Comparison of ENCODE assay signal across 23 cellular contexts in genomic region chr3:60906283-60906682, GRCh38.
DNase-seq lines count a peak whose midpoint lies in the region; ATAC-seq, FAIRE-seq and TF ChIP-seq lines count a peak whose summit lies in the region.
"Had no signal": no experiment of that assay in that cellular context is flagged by ENCODE, and none has a peak within 500 bp of the region (broad histone marks: within the 10 kb centered on the region; RNA-seq: fewer than 3 reads in every experiment).

No MANE protein-coding gene starts in this region.

- H2BK20ac ChIP-seq in H9 (ENCODE audit: low read depth, low read length, poor library complexity, severe bottlenecking): no peak overlapping the region

- no peak overlapping the region for H3K18ac ChIP-seq in H9 (ENCODE audit: insufficient read length, low read depth, low read length)

- H3K27ac ChIP-seq in H9 (ENCODE audit: insufficient read length, low read depth, low read length) (no peak overlapping the region), endodermal cell (ENCODE audit: low read depth, low read length) (no peak overlapping the region)
- H3K27ac ChIP-seq: BLaER1 had no signal

- no peak overlapping the region for H2BK12ac ChIP-seq in H9 (ENCODE audit: insufficient read length, low read depth, low read length)

- FAIRE-seq in GM12891 (lab: Jason Lieb, UNC): peak; percentile 60
- FAIRE-seq: A204.1, D721Med, G401.6, GM12892, GM18507 had no signal

- no peak overlapping the region for H3T11ph ChIP-seq in H9 (ENCODE audit: low read length)

- intact Hi-C loops in activated T-helper 1 cell treated with anti-CD3 and anti-CD28 coated beads, Interleukin-12 subunit alpha, Interleukin-12 subunit beta, Interleukin-2, Interleukin-4 antibody, amounts not matched to agents 30 ng/mL and 10 ng/mL and 1 ng/mL, durations not matched to agents 14 hours and 24 hours and 36 hours (cut with micrococcal nuclease): no loop called here

- peak; percentile 49; the same call in 2 of the 3 replicates for TF ChIP-seq CTCF in H9 (conservative IDR thresholded peaks at IDR 0.05)
- peak; percentile 35 for TF ChIP-seq CTCF in endodermal cell (conservative IDR thresholded peaks at IDR 0.05)

- no CpG with 5 or more reads among the region's 5 CpGs for WGBS in H9 (ENCODE audit: extremely low coverage, insufficient read length, low lambda C conversion rate)
- 99 to 100% methylated on average over 1 to 5 of the region's 5 CpGs for WGBS in endodermal cell (ENCODE audit: insufficient coverage in 1 of 2, insufficient read length in 1 of 2), 2 experiments

- ATAC-seq in SK-N-SH treated with all-trans-retinoic acid at 6 μM for 48 hours: no peak
- ATAC-seq: CD8-positive, alpha-beta T cell had no signal

- no peaks in the 10 kb centered on the region for H3K4me1 ChIP-seq in H9 (ENCODE audit: insufficient read depth, low read length)
- no peaks in the 10 kb centered on the region for H3K4me1 ChIP-seq in endodermal cell (ENCODE audit: control insufficient read depth, insufficient read depth, low read length)
- H3K4me1 ChIP-seq: BE2C, Caco-2 had no signal

- H4K5ac ChIP-seq in H9 (ENCODE audit: insufficient read length, low read depth, low read length): no peak overlapping the region

- H2BK120ac ChIP-seq in H9 (ENCODE audit: low read depth, low read length, poor library complexity, severe bottlenecking): no peak overlapping the region

- H3K27me3 Mint-ChIP-seq in H9 (ENCODE audit: low read depth) (no peaks in the 10 kb centered on the region), endodermal cell (ENCODE audit: insufficient read depth) (no peaks in the 10 kb centered on the region)
- H3K27me3 Mint-ChIP-seq in activated T-helper 1 cell treated with anti-CD3 and anti-CD28 coated beads, Interleukin-12 subunit alpha, Interleukin-12 subunit beta, Interleukin-2, Interleukin-4 antibody, amounts not matched to agents 30 ng/mL and 10 ng/mL and 1 ng/mL, durations not matched to agents 14 hours and 24 hours and 36 hours (ENCODE audit: insufficient read depth): no peaks in the 10 kb centered on the region
- H3K27me3 Mint-ChIP-seq: CD4-positive, alpha-beta T cell had no signal

- H3K27ac Mint-ChIP-seq in H9 (no peak overlapping the region), endodermal cell (no peak overlapping the region)
- no peak overlapping the region for H3K27ac Mint-ChIP-seq in activated T-helper 1 cell treated with anti-CD3 and anti-CD28 coated beads, Interleukin-12 subunit alpha, Interleukin-12 subunit beta, Interleukin-2, Interleukin-4 antibody, amounts not matched to agents 30 ng/mL and 10 ng/mL and 1 ng/mL, durations not matched to agents 14 hours and 24 hours and 36 hours
- H3K27ac Mint-ChIP-seq: CD4-positive, alpha-beta T cell; CD8-positive, alpha-beta T cell had no signal

- no peaks in the 10 kb centered on the region for H3K79me1 ChIP-seq in H9 (ENCODE audit: insufficient read depth, low read depth, low read length, poor library complexity, severe bottlenecking)

- no peak overlapping the region for H2BK15ac ChIP-seq in H9 (ENCODE audit: low read depth, low read length)

- H2BK5ac ChIP-seq in H9 (ENCODE audit: insufficient read length, low read length): no peak overlapping the region

- H3K27me3 ChIP-seq in H9 (ENCODE audit: insufficient read depth, low read length) (no peaks in the 10 kb centered on the region), endodermal cell (ENCODE audit: control insufficient read depth, insufficient read depth, low read length, poor library complexity, severe bottlenecking) (no peaks in the 10 kb centered on the region)
- H3K27me3 ChIP-seq: BE2C, BLaER1 had no signal

- no peaks in the 10 kb centered on the region for H3K9me3 ChIP-seq in H9 (ENCODE audit: control insufficient read depth, low read depth, low read length)
- no peaks in the 10 kb centered on the region for H3K9me3 ChIP-seq in endodermal cell (ENCODE audit: control insufficient read depth, low read length)
- H3K9me3 ChIP-seq: BE2C, BLaER1, Caco-2 had no signal

- no peak overlapping the region for H4K91ac ChIP-seq in H9 (ENCODE audit: insufficient read length, low read depth, low read length)

- H3K23ac ChIP-seq in H9 (ENCODE audit: insufficient read length, low read depth, low read length): no peak overlapping the region

- H3K9ac ChIP-seq in H9 (ENCODE audit: extremely low read depth, insufficient read length, low read length) (no peak overlapping the region), endodermal cell (ENCODE audit: extremely low read depth, low read length, poor library complexity, severe bottlenecking) (no peak overlapping the region)
- H3K9ac ChIP-seq: BLaER1 had no signal

- H2AFZ ChIP-seq in H9 (ENCODE audit: low read length): no peak overlapping the region

- no peaks in the 10 kb centered on the region for H3K23me2 ChIP-seq in H9 (ENCODE audit: insufficient read length, low read depth, low read length, poor library complexity, severe bottlenecking)

- H3K56ac ChIP-seq in H9 (ENCODE audit: insufficient read length, low read depth, low read length): no peak overlapping the region

- H3K79me2 ChIP-seq in H9 (ENCODE audit: insufficient read depth, low read length): no peaks in the 10 kb centered on the region

- H4K20me1 ChIP-seq in H9 (ENCODE audit: control insufficient read depth, insufficient read depth, insufficient read length): no peaks in the 10 kb centered on the region
- H4K20me1 ChIP-seq: BLaER1 had no signal

- H3K36me3 ChIP-seq in endodermal cell (ENCODE audit: control insufficient read depth, insufficient read depth, low read length): no peaks in the 10 kb centered on the region
- H3K36me3 ChIP-seq: BE2C, BLaER1 had no signal

- no peak overlapping the region for H4K8ac ChIP-seq in H9 (replicated peaks; ENCODE audit: insufficient read length, low read depth, low read length)

- H3K9me3 Mint-ChIP-seq in H9 (no peaks in the 10 kb centered on the region; a peak in 2 of 5 replicates), endodermal cell (peaks cover under 1% of the 10 kb centered on the region)
- no peaks in the 10 kb centered on the region for H3K9me3 Mint-ChIP-seq in activated T-helper 1 cell treated with anti-CD3 and anti-CD28 coated beads, Interleukin-12 subunit alpha, Interleukin-12 subunit beta, Interleukin-2, Interleukin-4 antibody, amounts not matched to agents 30 ng/mL and 10 ng/mL and 1 ng/mL, durations not matched to agents 14 hours and 24 hours and 36 hours
- H3K9me3 Mint-ChIP-seq: CD8-positive, alpha-beta T cell had no signal

- H3K4ac ChIP-seq in H9 (ENCODE audit: low read depth, low read length): no peak overlapping the region

- H3K4me3 Mint-ChIP-seq in H9: no peak overlapping the region
- no peak overlapping the region for H3K4me3 Mint-ChIP-seq in endodermal cell
- no peak overlapping the region for H3K4me3 Mint-ChIP-seq in activated T-helper 1 cell treated with anti-CD3 and anti-CD28 coated beads, Interleukin-12 subunit alpha, Interleukin-12 subunit beta, Interleukin-2, Interleukin-4 antibody, amounts not matched to agents 30 ng/mL and 10 ng/mL and 1 ng/mL, durations not matched to agents 14 hours and 24 hours and 36 hours
- H3K4me3 Mint-ChIP-seq: CD4-positive, alpha-beta T cell; CD8-positive, alpha-beta T cell had no signal

- DNase-seq in GM12891 (ENCODE audit: insufficient read length, low spot score): no peak
- DNase-seq in H9: no peak
- no peak for DNase-seq in endodermal cell
- no peak for DNase-seq in NCI-H2029 treated with DMSO at 0.1 percent for 48 hours (lab: John Stamatoyannopoulos, UW)
- DNase-seq in activated T-helper 1 cell treated with anti-CD3 and anti-CD28 coated beads, Interleukin-12 subunit alpha, Interleukin-12 subunit beta, Interleukin-2, Interleukin-4 antibody, amounts not matched to agents 30 ng/mL and 10 ng/mL and 1 ng/mL, durations not matched to agents 14 hours and 24 hours and 36 hours (ENCODE audit: low spot score): no peak
- DNase-seq in erythroblast (lab: John Stamatoyannopoulos, UW): no peak
- DNase-seq: 8988T; ACHN; BE2C; C1 segment of cervical spinal cord; Caco-2; Calu3; CD4-positive, alpha-beta T cell; CD8-positive, alpha-beta T cell; DMS79 treated with DMSO at 0.1 percent for 48 hours; GF-D8 had no signal

- H3K4me1 Mint-ChIP-seq in H9 (no peaks in the 10 kb centered on the region), endodermal cell (no peaks in the 10 kb centered on the region)
- no peaks in the 10 kb centered on the region for H3K4me1 Mint-ChIP-seq in activated T-helper 1 cell treated with anti-CD3 and anti-CD28 coated beads, Interleukin-12 subunit alpha, Interleukin-12 subunit beta, Interleukin-2, Interleukin-4 antibody, amounts not matched to agents 30 ng/mL and 10 ng/mL and 1 ng/mL, durations not matched to agents 14 hours and 24 hours and 36 hours (ENCODE audit: low read depth)

- no peak overlapping the region for H3K14ac ChIP-seq in H9 (ENCODE audit: insufficient read depth, low read length)

- H3K36me3 Mint-ChIP-seq in H9 (ENCODE audit: insufficient read depth in 1 of 3, low read depth in 3 of 3) (peaks cover 0 to 3% (median 1%) of the 10 kb centered on the region in 3 experiments; a peak in 2 of 7 replicates), endodermal cell (ENCODE audit: low read depth) (no peaks in the 10 kb centered on the region)
- H3K36me3 Mint-ChIP-seq in activated T-helper 1 cell treated with anti-CD3 and anti-CD28 coated beads, Interleukin-12 subunit alpha, Interleukin-12 subunit beta, Interleukin-2, Interleukin-4 antibody, amounts not matched to agents 30 ng/mL and 10 ng/mL and 1 ng/mL, durations not matched to agents 14 hours and 24 hours and 36 hours (ENCODE audit: low read depth): no peaks in the 10 kb centered on the region
- H3K36me3 Mint-ChIP-seq: CD8-positive, alpha-beta T cell had no signal

- TF ChIP-seq POLR2A in GM12891 (IDR thresholded peaks at IDR 0.05; ENCODE audit: low read depth, low read length): no peak
- no peak for TF ChIP-seq POLR2A in erythroblast (IDR thresholded peaks at IDR 0.05; ENCODE audit: low read length)

- H3K4me2 ChIP-seq in H9 (ENCODE audit: insufficient read depth, insufficient read length, low read length): no peak overlapping the region
- H3K4me2 ChIP-seq: BLaER1 had no signal

- H3K4me3 ChIP-seq in endodermal cell (ENCODE audit: low read length): no peak overlapping the region
- H3K4me3 ChIP-seq: BLaER1 had no signal

- H2AK5ac ChIP-seq in H9 (ENCODE audit: insufficient read length, low read length): no peak overlapping the region

TF ChIP-seq in GM12891, 5 proteins besides CTCF, POLR2A, EP300 and RAD21 (continues in another document):
- TF ChIP-seq TAF1 (IDR thresholded peaks at IDR 0.05; ENCODE audit: low read depth, low read length): no peak
- TF ChIP-seq POU2F2 (IDR thresholded peaks at IDR 0.05; ENCODE audit: low read depth, low read length): no peak
- no peak for TF ChIP-seq POLR2AphosphoS5 (IDR thresholded peaks at IDR 0.05; ENCODE audit: low read depth, low read length)
- TF ChIP-seq SPI1 (IDR thresholded peaks at IDR 0.05; ENCODE audit: low read depth, low read length): no peak

TF ChIP-seq in SK-N-SH treated with all-trans-retinoic acid at 6 μM for 48 hours, 23 proteins besides CTCF, POLR2A, EP300 and RAD21 (continues in another document):
- no peak for TF ChIP-seq GLIS3 (CRISPR knock-in tag; IDR thresholded peaks at IDR 0.05)
